Comparison of ENCODE assay signal across 12 cellular contexts in the genomic region with DNA sequence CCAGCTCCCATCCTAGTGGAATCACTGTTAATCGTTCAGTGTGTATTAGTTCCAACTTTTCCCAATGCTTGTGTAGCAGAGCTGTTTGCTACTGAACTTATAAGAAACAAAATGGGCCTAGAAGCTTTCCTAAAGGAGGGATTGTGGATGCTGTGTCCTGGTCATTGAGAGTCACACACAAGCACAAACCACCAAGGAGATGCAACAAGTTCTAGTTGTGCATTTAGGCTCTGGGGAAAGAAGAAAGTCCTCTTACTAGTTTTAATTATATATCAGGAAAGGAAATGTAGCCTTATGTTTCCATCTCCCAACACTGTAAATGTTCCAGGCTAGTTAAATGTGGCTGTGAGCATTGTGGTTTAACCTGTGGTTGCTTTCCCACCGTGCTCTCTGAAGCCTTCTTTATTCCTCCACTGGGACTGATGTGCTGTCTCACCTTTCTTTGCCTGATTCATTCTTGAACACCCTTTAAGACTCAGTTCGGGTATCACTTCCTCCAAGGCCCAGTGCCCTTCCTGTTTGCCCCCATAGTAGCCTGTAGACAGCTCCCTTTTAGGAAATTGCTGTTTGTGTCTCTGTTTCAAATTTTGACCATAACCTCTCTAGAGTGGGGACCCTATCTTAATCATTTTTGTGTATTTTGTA. TPM values are rescaled to one million over a fixed set of nuclear protein-coding genes. Genes with fewer than 3 reads are reported as not detected.
A peak's percentile ranks its signal among the peaks of the same experiment; 100 is the strongest.
DNase-seq lines count a peak whose midpoint lies in the region; ATAC-seq, FAIRE-seq and TF ChIP-seq lines count a peak whose summit lies in the region.
"Had no signal": no experiment of that assay in that cellular context is flagged by ENCODE, and none has a peak within 500 bp of the region (broad histone marks: within the 10 kb centered on the region; RNA-seq: fewer than 3 reads in every experiment).

No MANE protein-coding gene starts in this region.

- intact Hi-C loops in ovary (cut with DNase I): no loop called here

- H3K4me3 ChIP-seq in small intestine (ENCODE audit: low read depth in 1 of 2, low read length in 2 of 2) (no peak overlapping the region), ovary (no peak overlapping the region)

- no peak overlapping the region for H3K4me3 Mint-ChIP-seq in immature natural killer cell
- H3K4me3 Mint-ChIP-seq: nephron had no signal

- DNase-seq in immature natural killer cell: peak in 1 of 3 donors; percentile 9
- no peak for DNase-seq in small intestine
- no peak for DNase-seq in activated CD4-positive, alpha-beta T cell treated with anti-CD3 and anti-CD28 coated beads, Interleukin-2, amount 50 U/mL, for 1 hour
- DNase-seq in T-helper 9 cell: no peak
- DNase-seq in ovary: no peak
- DNase-seq: NCI-H2171; stimulated activated naive CD4-positive, alpha-beta T cell had no signal

- no peak for TF ChIP-seq POLR2A in ovary (IDR thresholded peaks at IDR 0.05)

- H3K36me3 ChIP-seq in small intestine (ENCODE audit: control insufficient read depth in 2 of 2, insufficient read depth in 2 of 2, low read length in 2 of 2) (peaks cover 2% of the 10 kb centered on the region in 2 donors), ovary (no peaks in the 10 kb centered on the region)

- no peak for TF ChIP-seq CTCF in ovary (IDR thresholded peaks at IDR 0.05)

- H3K4me1 ChIP-seq in small intestine (ENCODE audit: control insufficient read depth in 2 of 2, insufficient read depth in 1 of 2, low read depth in 1 of 2, low read length in 1 of 2): no peaks in the 10 kb centered on the region
- H3K4me1 ChIP-seq in ovary (ENCODE audit: insufficient read depth): no peaks in the 10 kb centered on the region

- H3K9me3 Mint-ChIP-seq in immature natural killer cell: no peaks in the 10 kb centered on the region
- H3K9me3 Mint-ChIP-seq: nephron had no signal

- peak; percentile 100 for ATAC-seq in GM18511 (IDR thresholded peaks at IDR 0.05; ENCODE audit: unreplicated experiment)
- peak; percentile 99 for ATAC-seq in GM21737 (IDR thresholded peaks at IDR 0.05; ENCODE audit: unreplicated experiment)
- ATAC-seq in HG03565 (IDR thresholded peaks at IDR 0.05; ENCODE audit: unreplicated experiment): peak; percentile 99

- H3K4me1 Mint-ChIP-seq in immature natural killer cell: peaks cover 19 to 31% of the 10 kb centered on the region in 2 donors
- H3K4me1 Mint-ChIP-seq: nephron had no signal

- FAIRE-seq in small intestine (lab: Jason Lieb, UNC): no peak
- FAIRE-seq: G401.6 had no signal

- 68 to 88% (median 77%) methylated on average over 3 of the region's 3 CpGs for WGBS in small intestine, 3 donors
- 82 to 87% (median 82%) methylated on average over 3 of the region's 3 CpGs for WGBS in ovary, 3 donors

- no peaks in the 10 kb centered on the region for H3K27me3 ChIP-seq in small intestine (ENCODE audit: control insufficient read depth in 2 of 2, insufficient read depth in 2 of 2, low read length in 2 of 2)
- no peaks in the 10 kb centered on the region for H3K27me3 ChIP-seq in ovary

- TF ChIP-seq EP300 in ovary (IDR thresholded peaks at IDR 0.05): no peak

- H3K27ac ChIP-seq in small intestine (ENCODE audit: low read depth in 1 of 2, low read length in 1 of 2) (no peak overlapping the region), ovary (no peak overlapping the region)

- peak overlapping the region in 5 of 6 donors; percentile 64 to 85 (median 68) for H3K27ac Mint-ChIP-seq in immature natural killer cell
- H3K27ac Mint-ChIP-seq: nephron had no signal

- H3K27me3 Mint-ChIP-seq in immature natural killer cell (ENCODE audit: low read depth in 3 of 3): no peaks in the 10 kb centered on the region

- H3K9me3 ChIP-seq in small intestine (ENCODE audit: control insufficient read depth, low read depth) (no peaks in the 10 kb centered on the region), ovary (no peaks in the 10 kb centered on the region)

- peaks cover 20 to 33% (median 29%) of the 10 kb centered on the region in 3 donors for H3K36me3 Mint-ChIP-seq in immature natural killer cell

RNA-seq across cellular contexts. Expression of gene ATP10D, which starts 34.3 kb away (rescaled TPM):
- polyA plus RNA-seq in immature natural killer cell (10 to 100 TPM; 13.5 to 23.9 (median 16.8) TPM), small intestine (1 to 10 TPM in 1 of 3 donors, under 1 TPM in 2; 0.81 to 6.3 (median 0.89) TPM), ovary (10 to 100 TPM in 1 of 2 donors, 1 to 10 TPM in 1; 8.2 to 24.9 TPM)
- total RNA-seq in ovary: 10 to 100 TPM; 10.1 to 27.8 (median 19.6) TPM

RNA-seq across cellular contexts. Expression of gene COMMD8, which starts 55.9 kb away (rescaled TPM):
- 100 to 1,000 TPM in 1 of 3 donors, 10 to 100 TPM in 2; 53.8 to 106 (median 63.8) TPM for polyA plus RNA-seq in immature natural killer cell
- polyA plus RNA-seq in small intestine: 10 to 100 TPM; 26.7 to 36.5 (median 34.3) TPM
- total RNA-seq in ovary: 10 to 100 TPM in 5 of 7 donors, 1 to 10 TPM in 2; 6.5 to 13.2 (median 11.0) TPM
- polyA plus RNA-seq in ovary: 10 to 100 TPM in 1 of 2 donors, 1 to 10 TPM in 1; 8.9 to 10.7 TPM
